ENCODE assay signal across 8 cellular contexts in the genomic region with DNA sequence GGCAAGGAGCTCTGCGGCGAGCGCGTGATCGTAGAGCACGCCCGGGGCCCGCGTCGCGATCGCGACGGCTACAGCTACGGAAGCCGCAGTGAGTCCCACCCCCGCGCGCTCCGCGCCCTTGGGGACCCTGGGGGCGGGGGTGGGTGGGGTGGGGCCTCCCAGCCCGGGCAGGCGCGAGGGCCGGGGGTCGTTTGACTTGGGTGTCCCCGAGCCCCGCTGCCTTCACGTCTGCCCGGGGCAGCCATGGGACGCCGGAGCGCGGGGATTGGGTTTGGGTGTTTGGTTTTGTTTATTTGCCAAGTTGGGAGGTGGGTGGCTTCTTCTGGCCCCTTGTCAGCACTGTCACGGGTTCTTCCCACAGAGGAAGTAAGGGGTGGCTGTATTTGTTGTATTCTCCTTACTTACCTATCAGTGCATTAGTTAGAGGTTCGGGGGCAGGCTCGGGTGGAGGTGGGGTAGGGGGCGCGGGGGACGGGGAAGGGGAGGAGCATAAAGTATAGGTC. TPM values are rescaled to one million over a fixed set of nuclear protein-coding genes. Genes with fewer than 3 reads are reported as not detected.
DNase-seq lines count a peak whose midpoint lies in the region; ATAC-seq, FAIRE-seq and TF ChIP-seq lines count a peak whose summit lies in the region.

No MANE protein-coding gene starts in this region.

- ATAC-seq in HG03045 (IDR thresholded peaks at IDR 0.05; ENCODE audit: unreplicated experiment) (peak; percentile 12), lower lobe of right lung (no peak)

- H3K9ac ChIP-seq in astrocyte (ENCODE audit: low read length) = peak overlapping the region; percentile 100

- H3K27ac ChIP-seq in astrocyte (ENCODE audit: low read depth, low read length) (peak overlapping the region; percentile 100), lower lobe of right lung (peak overlapping the region; percentile 99)

- TF ChIP-seq POLR2A in GM12892 (IDR thresholded peaks at IDR 0.05; ENCODE audit: low read depth, low read length) = no peak

- peaks cover 19% of the 10 kb centered on the region for H3K4me1 ChIP-seq in astrocyte (ENCODE audit: insufficient read depth, low read length)
- peaks cover 36% of the 10 kb centered on the region for H3K4me1 ChIP-seq in lower lobe of right lung

- H3K9me3 ChIP-seq in astrocyte (ENCODE audit: insufficient read depth, low read depth, low read length) (no peaks in the 10 kb centered on the region), lower lobe of right lung (no peaks in the 10 kb centered on the region)

- H3K4me1 Mint-ChIP-seq in astrocyte (ENCODE audit: low read depth, unreplicated experiment) (peaks cover 7% of the 10 kb centered on the region), type B pancreatic cell (ENCODE audit: unreplicated experiment) (peaks cover 26% of the 10 kb centered on the region)

- no peak for DNase-seq in GM12865 (ENCODE audit: low read depth)
- DNase-seq in astrocyte (ENCODE audit: low read depth) = no peak
- no peak for DNase-seq in lower lobe of right lung
- no peak for DNase-seq in type B pancreatic cell (ENCODE audit: extremely low spot score, unreplicated experiment)
- no peak for DNase-seq in GM12892 (ENCODE audit: insufficient read length)
- DNase-seq in GM19240 (ENCODE audit: insufficient read length, low spot score) = no peak
- no peak for DNase-seq in NCI-H1105 treated with DMSO at 0.1 percent for 48 hours (lab: John Stamatoyannopoulos, UW)

- H4K20me1 ChIP-seq in astrocyte (ENCODE audit: insufficient read depth, low read length) = peaks cover 49% of the 10 kb centered on the region

- peak overlapping the region; percentile 94 for H3K4me2 ChIP-seq in astrocyte (ENCODE audit: low read length)

- H3K79me2 ChIP-seq in astrocyte (ENCODE audit: insufficient read depth, low read length) = peaks cover 57% of the 10 kb centered on the region

- no peak for FAIRE-seq in astrocyte (lab: Jason Lieb, UNC)
- no peak for FAIRE-seq in GM12892 (lab: Jason Lieb, UNC)

- no peak overlapping the region for H2AFZ ChIP-seq in astrocyte (ENCODE audit: low read depth, low read length)

- intact Hi-C loops in lower lobe of right lung (cut with DNase I) = no loop called here

- H3K36me3 ChIP-seq in astrocyte (ENCODE audit: insufficient read depth, low read length) (peaks cover 44% of the 10 kb centered on the region), lower lobe of right lung (peaks cover 46% of the 10 kb centered on the region)

- H3K27me3 ChIP-seq in astrocyte (ENCODE audit: insufficient read depth, low read length) (peaks cover 10% of the 10 kb centered on the region), lower lobe of right lung (ENCODE audit: low read depth) (no peaks in the 10 kb centered on the region)

- H3K9me3 Mint-ChIP-seq in astrocyte (ENCODE audit: unreplicated experiment) (no peaks in the 10 kb centered on the region), type B pancreatic cell (no peaks in the 10 kb centered on the region)

- TF ChIP-seq CTCF in GM12865 (IDR thresholded peaks at IDR 0.05; ENCODE audit: insufficient read depth, low read depth, low read length, missing control alignments) (no peak), astrocyte (IDR thresholded peaks at IDR 0.05; ENCODE audit: insufficient read depth, low read depth, low read length) (no peak), lower lobe of right lung (IDR thresholded peaks at IDR 0.05) (no peak), type B pancreatic cell (conservative IDR thresholded peaks at IDR 0.05) (no peak)

- H3K36me3 Mint-ChIP-seq in astrocyte (ENCODE audit: low read depth, unreplicated experiment) (peaks cover 18% of the 10 kb centered on the region), type B pancreatic cell (peaks cover 33% of the 10 kb centered on the region)

- H3K27me3 Mint-ChIP-seq in astrocyte (ENCODE audit: low read depth, unreplicated experiment) (peaks cover 7% of the 10 kb centered on the region), type B pancreatic cell (peaks cover 4% of the 10 kb centered on the region)

- H3K27ac Mint-ChIP-seq in astrocyte (ENCODE audit: unreplicated experiment) (no peak overlapping the region), type B pancreatic cell (peak overlapping the region; percentile 99)

- H3K4me3 Mint-ChIP-seq in astrocyte (ENCODE audit: unreplicated experiment) (peak overlapping the region; percentile 90), type B pancreatic cell (peak overlapping the region; percentile 97)

- peak overlapping the region; percentile 86 for H3K4me3 ChIP-seq in GM12865 (ENCODE audit: low read depth, low read length)
- H3K4me3 ChIP-seq in astrocyte (ENCODE audit: insufficient read depth, low read depth, low read length) = peak overlapping the region; percentile 94
- peak overlapping the region; percentile 83 for H3K4me3 ChIP-seq in lower lobe of right lung

RNA-seq across cellular contexts. Expression of a gene that starts 0.8 kb away (rescaled TPM):
- total RNA-seq in astrocyte (149 and 150 TPM in 2 replicates), lower lobe of right lung (145 TPM), type B pancreatic cell (ENCODE audit: low replicate concordance) (203 and 280 TPM in 2 replicates)
- 77.7 TPM for polyA plus RNA-seq in GM12892 (2012; ENCODE audit: missing spikeins)

RNA-seq across cellular contexts. Expression of a gene that starts 49.0 kb away (rescaled TPM):
- 8.4 and 13.0 TPM in 2 replicates for total RNA-seq in astrocyte
- total RNA-seq in lower lobe of right lung = 10.5 TPM
- total RNA-seq in type B pancreatic cell (ENCODE audit: low replicate concordance) = 12.2 and 23.1 TPM in 2 replicates
- polyA plus RNA-seq in GM12892 (2012; ENCODE audit: missing spikeins) = 7.9 TPM
